In the genomic region with DNA sequence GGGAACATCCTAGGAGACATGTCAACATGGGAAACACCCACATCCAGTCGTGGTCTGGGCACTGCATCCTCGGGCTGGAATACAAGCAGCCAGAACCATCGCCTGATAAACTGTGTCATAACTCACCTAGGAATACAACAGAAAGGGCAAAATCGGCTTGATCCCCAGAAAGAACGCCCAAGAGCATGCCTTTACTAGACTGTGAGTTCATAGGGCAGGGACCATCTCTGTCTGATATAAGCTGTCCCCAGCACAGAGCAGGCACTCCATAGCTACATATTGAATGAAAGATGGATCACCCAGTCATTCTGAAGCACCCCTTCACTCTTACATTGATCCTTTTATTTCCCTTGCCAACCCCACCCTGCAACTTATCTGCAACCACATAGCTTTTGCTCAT, we compare ENCODE assay signal across 11 cellular contexts. TPM values are rescaled to one million over a fixed set of nuclear protein-coding genes. Genes with fewer than 3 reads are reported as not detected.
DNase-seq lines count a peak whose midpoint lies in the region; FAIRE-seq lines count a peak whose summit lies in the region.
"Had no signal": no experiment of that assay in that cellular context is flagged by ENCODE, and none has a peak within 500 bp of the region (broad histone marks: within the 10 kb centered on the region; RNA-seq: fewer than 3 reads in every experiment).

No MANE protein-coding gene starts in this region.

- H3K23ac ChIP-seq in mesenchymal stem cell (ENCODE audit: low read length in 2 of 2) = no peak overlapping the region

- H2BK120ac ChIP-seq in mesenchymal stem cell (ENCODE audit: low read depth, low read length) = no peak overlapping the region

- FAIRE-seq in frontal cortex (lab: Jason Lieb, UNC) = no peak
- FAIRE-seq: endothelial cell of umbilical vein had no signal

- H3K36me3 Mint-ChIP-seq in activated naive CD4-positive, alpha-beta T cell treated with anti-CD3 and anti-CD28 coated beads, Interleukin-2, amount 50 U/mL, for 24 hours = peaks cover 7% of the 10 kb centered on the region
- peaks cover 46% of the 10 kb centered on the region for H3K36me3 Mint-ChIP-seq in activated T-helper 2 cell treated with anti-CD3 and anti-CD28 coated beads, Interferon-gamma antibody, Interleukin-2, Interleukin-4, amounts not matched to agents 10 μg/mL and 5 μg/mL and 100 μg/mL, durations not matched to agents 14 hours and 24 hours and 36 hours (ENCODE audit: low read depth)

- peaks cover 14% of the 10 kb centered on the region for H3K4me1 ChIP-seq in mesenchymal stem cell (ENCODE audit: control insufficient read depth, insufficient read depth, low read depth, low read length)
- peaks cover 28% of the 10 kb centered on the region for H3K4me1 ChIP-seq in stomach smooth muscle (ENCODE audit: control insufficient read depth, insufficient read depth, low read length)

- H3K4me1 Mint-ChIP-seq in activated naive CD4-positive, alpha-beta T cell treated with anti-CD3 and anti-CD28 coated beads, Interleukin-2, amount 50 U/mL, for 24 hours = peaks cover 96% of the 10 kb centered on the region
- peaks cover 67% of the 10 kb centered on the region for H3K4me1 Mint-ChIP-seq in activated T-helper 2 cell treated with anti-CD3 and anti-CD28 coated beads, Interferon-gamma antibody, Interleukin-2, Interleukin-4, amounts not matched to agents 10 μg/mL and 5 μg/mL and 100 μg/mL, durations not matched to agents 14 hours and 24 hours and 36 hours (ENCODE audit: low read depth)

- H3K14ac ChIP-seq in mesenchymal stem cell (ENCODE audit: low read length in 2 of 2) = no peak overlapping the region

- no peaks in the 10 kb centered on the region for H3K9me3 ChIP-seq in mesenchymal stem cell (ENCODE audit: control insufficient read depth, low read length)
- H3K9me3 ChIP-seq in stomach smooth muscle (ENCODE audit: control insufficient read depth in 2 of 2, low read length in 2 of 2) = no peaks in the 10 kb centered on the region

- no peak overlapping the region for H2AK5ac ChIP-seq in mesenchymal stem cell (ENCODE audit: low read length, severe bottlenecking)

- no peak overlapping the region for H3K18ac ChIP-seq in mesenchymal stem cell (ENCODE audit: low read depth in 1 of 2, low read length in 2 of 2)

- no peaks in the 10 kb centered on the region for H3K36me3 ChIP-seq in mesenchymal stem cell (ENCODE audit: control insufficient read depth in 1 of 2, insufficient read depth in 2 of 2, low read depth in 1 of 2, low read length in 2 of 2)
- no peaks in the 10 kb centered on the region for H3K36me3 ChIP-seq in stomach smooth muscle (ENCODE audit: control insufficient read depth in 2 of 2, insufficient read depth in 2 of 2, low read length in 2 of 2)

- H3K4me2 ChIP-seq in mesenchymal stem cell (ENCODE audit: low read length, poor library complexity, severe bottlenecking) = no peak overlapping the region

- H3K9ac ChIP-seq in mesenchymal stem cell (ENCODE audit: low read length) (peak overlapping the region; percentile 89), stomach smooth muscle (ENCODE audit: low read length in 2 of 2) (peak overlapping the region in 1 of 2 donors; percentile 64)

- no peak overlapping the region for H2BK5ac ChIP-seq in mesenchymal stem cell (ENCODE audit: low read depth, low read length, poor library complexity, severe bottlenecking)

- H2BK15ac ChIP-seq in mesenchymal stem cell (ENCODE audit: low read depth, poor library complexity, severe bottlenecking) = no peak overlapping the region

- no peaks in the 10 kb centered on the region for H3K9me3 Mint-ChIP-seq in activated naive CD4-positive, alpha-beta T cell treated with anti-CD3 and anti-CD28 coated beads, Interleukin-2, amount 50 U/mL, for 24 hours
- H3K9me3 Mint-ChIP-seq in activated T-helper 2 cell treated with anti-CD3 and anti-CD28 coated beads, Interferon-gamma antibody, Interleukin-2, Interleukin-4, amounts not matched to agents 10 μg/mL and 5 μg/mL and 100 μg/mL, durations not matched to agents 14 hours and 24 hours and 36 hours = no peaks in the 10 kb centered on the region

- no peaks in the 10 kb centered on the region for H3K27me3 Mint-ChIP-seq in activated naive CD4-positive, alpha-beta T cell treated with anti-CD3 and anti-CD28 coated beads, Interleukin-2, amount 50 U/mL, for 24 hours
- no peaks in the 10 kb centered on the region for H3K27me3 Mint-ChIP-seq in activated T-helper 2 cell treated with anti-CD3 and anti-CD28 coated beads, Interferon-gamma antibody, Interleukin-2, Interleukin-4, amounts not matched to agents 10 μg/mL and 5 μg/mL and 100 μg/mL, durations not matched to agents 14 hours and 24 hours and 36 hours (ENCODE audit: low read depth)

- H2BK12ac ChIP-seq in mesenchymal stem cell (ENCODE audit: low read length in 2 of 2) = no peak overlapping the region

- peaks cover 18 to 56% of the 10 kb centered on the region in 2 experiments for H3K27me3 ChIP-seq in mesenchymal stem cell (ENCODE audit: control insufficient read depth in 1 of 2, insufficient read depth in 1 of 2, low read length in 2 of 2)
- H3K27me3 ChIP-seq in stomach smooth muscle (ENCODE audit: control insufficient read depth in 1 of 2, insufficient read depth in 2 of 2, low read length in 2 of 2) = peaks cover 0 to 3% of the 10 kb centered on the region in 2 donors

- no peak overlapping the region for H3K4ac ChIP-seq in mesenchymal stem cell (ENCODE audit: low read depth in 1 of 2, low read length in 2 of 2)

- no peak overlapping the region for H4K8ac ChIP-seq in mesenchymal stem cell (ENCODE audit: low read length)

- H3K27ac Mint-ChIP-seq in activated naive CD4-positive, alpha-beta T cell treated with anti-CD3 and anti-CD28 coated beads, Interleukin-2, amount 50 U/mL, for 24 hours = peak overlapping the region; percentile 96
- H3K27ac Mint-ChIP-seq in activated T-helper 2 cell treated with anti-CD3 and anti-CD28 coated beads, Interferon-gamma antibody, Interleukin-2, Interleukin-4, amounts not matched to agents 10 μg/mL and 5 μg/mL and 100 μg/mL, durations not matched to agents 14 hours and 24 hours and 36 hours = peak overlapping the region; percentile 61

- peak overlapping the region; percentile 93 for H3K4me3 Mint-ChIP-seq in activated naive CD4-positive, alpha-beta T cell treated with anti-CD3 and anti-CD28 coated beads, Interleukin-2, amount 50 U/mL, for 24 hours
- peak overlapping the region; percentile 79 for H3K4me3 Mint-ChIP-seq in activated T-helper 2 cell treated with anti-CD3 and anti-CD28 coated beads, Interferon-gamma antibody, Interleukin-2, Interleukin-4, amounts not matched to agents 10 μg/mL and 5 μg/mL and 100 μg/mL, durations not matched to agents 14 hours and 24 hours and 36 hours (ENCODE audit: low read depth)

- no peak for DNase-seq in activated naive CD4-positive, alpha-beta T cell treated with Interleukin-2 at 50 U/mL for 16 hours
- no peak for DNase-seq in activated T-helper 2 cell treated with anti-CD3 and anti-CD28 coated beads, Interferon-gamma antibody, Interleukin-2, Interleukin-4, amounts not matched to agents 10 μg/mL and 5 μg/mL and 100 μg/mL, durations not matched to agents 14 hours and 24 hours and 36 hours (ENCODE audit: low spot score)
- DNase-seq in mesenchymal stem cell (no peak), NCI-H2227 (lab: John Stamatoyannopoulos, UW; ENCODE audit: unreplicated experiment) (no peak), frontal cortex (ENCODE audit: low spot score in 2 of 2) (no peak), GM03348 (ENCODE audit: low spot score) (no peak)
- DNase-seq: NCI-H2029 treated with DMSO at 0.1 percent for 48 hours had no signal

- H3K79me1 ChIP-seq in mesenchymal stem cell (replicated peaks; ENCODE audit: low read length, poor library complexity, severe bottlenecking) = no peaks in the 10 kb centered on the region

- intact Hi-C loops in activated T-helper 2 cell treated with anti-CD3 and anti-CD28 coated beads, Interferon-gamma antibody, Interleukin-2, Interleukin-4, amounts not matched to agents 10 μg/mL and 5 μg/mL and 100 μg/mL, durations not matched to agents 14 hours and 24 hours and 36 hours (cut with micrococcal nuclease) = loop anchor here (1.0 to 5.0 kb wide), 3 partner anchors 7 to 225 kb away; no protein-coding TSS in a partner anchor

- H4K91ac ChIP-seq in mesenchymal stem cell (ENCODE audit: low read length) = no peak overlapping the region

- 79% methylated on average over 5 of the region's 5 CpGs for WGBS in mesenchymal stem cell

- peak overlapping the region in 1 of 2 experiments; percentile 93 for H3K4me3 ChIP-seq in mesenchymal stem cell (ENCODE audit: insufficient read depth in 1 of 2, low read depth in 1 of 2, low read length in 2 of 2)
- H3K4me3 ChIP-seq in stomach smooth muscle (ENCODE audit: low read length in 2 of 2) = peak overlapping the region; percentile 29 to 79

- no peak overlapping the region for H2AFZ ChIP-seq in mesenchymal stem cell (ENCODE audit: low read depth, low read length)

- H3K27ac ChIP-seq in mesenchymal stem cell (ENCODE audit: low read length, poor library complexity, severe bottlenecking) = no peak overlapping the region
- H3K27ac ChIP-seq in stomach smooth muscle (ENCODE audit: low read length) = no peak overlapping the region

RNA-seq across cellular contexts. Expression of a gene that starts 23.8 kb away (rescaled TPM):
- 8.5 and 9.4 TPM in 2 replicates for total RNA-seq in activated T-helper 2 cell treated with anti-CD3 and anti-CD28 coated beads, Interferon-gamma antibody, Interleukin-2, Interleukin-4, amounts not matched to agents 10 μg/mL and 5 μg/mL and 100 μg/mL, durations not matched to agents 14 hours and 24 hours and 36 hours
- 0.62 TPM for polyA plus RNA-seq in mesenchymal stem cell (2013, experiment 1 of 2)
- 0.41 TPM for polyA plus RNA-seq in mesenchymal stem cell (2013, experiment 2 of 2)
- total RNA-seq in frontal cortex = 17.9 TPM
- total RNA-seq: endothelial cell of umbilical vein, HT1080 had no signal
